Comparison of ENCODE assay signal across 17 cellular contexts in genomic region chr5:80195837-80196400, GRCh38. TPM values are rescaled to one million over a fixed set of nuclear protein-coding genes. Genes with fewer than 3 reads are reported as not detected.
DNase-seq lines count a peak whose midpoint lies in the region; ATAC-seq lines count a peak whose summit lies in the region.
"Had no signal": no experiment of that assay in that cellular context is flagged by ENCODE, and none has a peak within 500 bp of the region (broad histone marks: within the 10 kb centered on the region; RNA-seq: fewer than 3 reads in every experiment).

No MANE protein-coding gene starts in this region.

- H3K4me3 ChIP-seq in SJCRH30, result no peak overlapping the region
- H3K4me3 ChIP-seq in effector memory CD4-positive, alpha-beta T cell (ENCODE audit: insufficient read depth, low read depth, low read length, poor library complexity, severe bottlenecking), result no peak overlapping the region
- H3K4me3 ChIP-seq: hepatocyte, psoas muscle, upper lobe of left lung had no signal

- no peak for DNase-seq in activated CD8-positive, alpha-beta memory T cell treated with anti-CD3 and anti-CD28 coated beads, Interleukin-2, amount 10 ng/mL, durations not matched to agents 7 days and 5 days
- no peak for DNase-seq in activated CD8-positive, alpha-beta memory T cell treated with anti-CD3 and anti-CD28 coated beads for 24 hours
- DNase-seq in SJCRH30 (peak in 1 of 2 experiments; percentile 28), substantia nigra (lab: John Stamatoyannopoulos, UW) (no peak), SKM-1 (lab: John Stamatoyannopoulos, UW; ENCODE audit: unreplicated experiment) (no peak), mucosa of gallbladder (ENCODE audit: low spot score) (no peak), sciatic nerve (ENCODE audit: low spot score) (no peak)
- DNase-seq in effector memory CD4-positive, alpha-beta T cell, result no peak
- DNase-seq: amygdala, erythroblast, MM.1S, NCI-H2107, NCI-H774, psoas muscle, RPMI8226, upper lobe of left lung had no signal

- H3K36me3 Mint-ChIP-seq in activated CD8-positive, alpha-beta memory T cell treated with anti-CD3 and anti-CD28 coated beads, Interleukin-2, amount 10 ng/mL, durations not matched to agents 7 days and 5 days, result peaks cover 18% of the 10 kb centered on the region

- H3K27ac Mint-ChIP-seq in activated CD8-positive, alpha-beta memory T cell treated with anti-CD3 and anti-CD28 coated beads, Interleukin-2, amount 10 ng/mL, durations not matched to agents 7 days and 5 days, result peak overlapping the region; percentile 27

- no peaks in the 10 kb centered on the region for H3K27me3 Mint-ChIP-seq in activated CD8-positive, alpha-beta memory T cell treated with anti-CD3 and anti-CD28 coated beads, Interleukin-2, amount 10 ng/mL, durations not matched to agents 7 days and 5 days

- H3K4me1 ChIP-seq in SJCRH30, result peaks cover 14% of the 10 kb centered on the region
- peaks cover 52% of the 10 kb centered on the region for H3K4me1 ChIP-seq in effector memory CD4-positive, alpha-beta T cell (ENCODE audit: control insufficient read depth, insufficient read depth, low read length, poor library complexity, severe bottlenecking)

- ATAC-seq in activated CD8-positive, alpha-beta memory T cell treated with anti-CD3 and anti-CD28 coated beads, Interleukin-2, amount 10 ng/mL, durations not matched to agents 7 days and 5 days, result no peak
- no peak for ATAC-seq in sciatic nerve
- ATAC-seq: psoas muscle had no signal

- H3K9me3 Mint-ChIP-seq in activated CD8-positive, alpha-beta memory T cell treated with anti-CD3 and anti-CD28 coated beads, Interleukin-2, amount 10 ng/mL, durations not matched to agents 7 days and 5 days (ENCODE audit: low read depth), result no peaks in the 10 kb centered on the region

- H3K27me3 ChIP-seq in SJCRH30, result no peaks in the 10 kb centered on the region
- no peaks in the 10 kb centered on the region for H3K27me3 ChIP-seq in effector memory CD4-positive, alpha-beta T cell (replicated peaks; ENCODE audit: control insufficient read depth, insufficient read depth, low read length, poor library complexity, severe bottlenecking)
- H3K27me3 ChIP-seq: hepatocyte, upper lobe of left lung had no signal

- H3K27ac ChIP-seq in SJCRH30 (peak overlapping the region; percentile 10; the same call in 1 of the 2 replicates), substantia nigra (ENCODE audit: low read depth, low read length, poor library complexity, severe bottlenecking) (peak overlapping the region; percentile 31)
- peak overlapping the region; percentile 41 for H3K27ac ChIP-seq in effector memory CD4-positive, alpha-beta T cell (ENCODE audit: insufficient read depth, low read length, poor library complexity, severe bottlenecking)
- H3K27ac ChIP-seq: hepatocyte, psoas muscle, upper lobe of left lung had no signal

- intact Hi-C loops in sciatic nerve (cut with DNase I), result no loop called here

- H3K36me3 ChIP-seq in SJCRH30, result no peaks in the 10 kb centered on the region
- peaks cover 9% of the 10 kb centered on the region for H3K36me3 ChIP-seq in effector memory CD4-positive, alpha-beta T cell (ENCODE audit: control insufficient read depth, insufficient read depth, low read length)
- H3K36me3 ChIP-seq: upper lobe of left lung had no signal

- no peaks in the 10 kb centered on the region for H3K9me3 ChIP-seq in SJCRH30 (replicated peaks)
- H3K9me3 ChIP-seq in effector memory CD4-positive, alpha-beta T cell (ENCODE audit: control insufficient read depth, low read length), result no peaks in the 10 kb centered on the region
- H3K9me3 ChIP-seq: psoas muscle, upper lobe of left lung had no signal

- no peak overlapping the region for H3K4me3 Mint-ChIP-seq in activated CD8-positive, alpha-beta memory T cell treated with anti-CD3 and anti-CD28 coated beads, Interleukin-2, amount 10 ng/mL, durations not matched to agents 7 days and 5 days

- CTCF ChIA-PET in activated CD8-positive, alpha-beta memory T cell treated with anti-CD3 and anti-CD28 coated beads, Interleukin-2, amount 10 ng/mL, durations not matched to agents 7 days and 5 days (lab: Charles Lee), result interaction anchor here (1.0 to 3.0 kb wide), 4 partner anchors 9 to 112 kb away, joined by 3 to 17 read pairs (median 4); no protein-coding TSS in a partner anchor

- peaks cover 54% of the 10 kb centered on the region for H3K4me1 Mint-ChIP-seq in activated CD8-positive, alpha-beta memory T cell treated with anti-CD3 and anti-CD28 coated beads, Interleukin-2, amount 10 ng/mL, durations not matched to agents 7 days and 5 days

RNA-seq across cellular contexts. Expression of gene SERINC5, which starts 59.9 kb away (rescaled TPM):
- total RNA-seq in activated CD8-positive, alpha-beta memory T cell treated with anti-CD3 and anti-CD28 coated beads, Interleukin-2, amount 10 ng/mL, durations not matched to agents 7 days and 5 days, result 10 to 100 TPM; 26.8 to 38.0 TPM
- 7.8 and 9.0 TPM in 2 replicates for total RNA-seq in SJCRH30 (2014; rRNA removed; shearing (Covaris generic))
- total RNA-seq in mucosa of gallbladder (87.2 TPM), sciatic nerve (70.2 TPM)
